ENCODE assay signal across 8 cellular contexts in the genomic region with DNA sequence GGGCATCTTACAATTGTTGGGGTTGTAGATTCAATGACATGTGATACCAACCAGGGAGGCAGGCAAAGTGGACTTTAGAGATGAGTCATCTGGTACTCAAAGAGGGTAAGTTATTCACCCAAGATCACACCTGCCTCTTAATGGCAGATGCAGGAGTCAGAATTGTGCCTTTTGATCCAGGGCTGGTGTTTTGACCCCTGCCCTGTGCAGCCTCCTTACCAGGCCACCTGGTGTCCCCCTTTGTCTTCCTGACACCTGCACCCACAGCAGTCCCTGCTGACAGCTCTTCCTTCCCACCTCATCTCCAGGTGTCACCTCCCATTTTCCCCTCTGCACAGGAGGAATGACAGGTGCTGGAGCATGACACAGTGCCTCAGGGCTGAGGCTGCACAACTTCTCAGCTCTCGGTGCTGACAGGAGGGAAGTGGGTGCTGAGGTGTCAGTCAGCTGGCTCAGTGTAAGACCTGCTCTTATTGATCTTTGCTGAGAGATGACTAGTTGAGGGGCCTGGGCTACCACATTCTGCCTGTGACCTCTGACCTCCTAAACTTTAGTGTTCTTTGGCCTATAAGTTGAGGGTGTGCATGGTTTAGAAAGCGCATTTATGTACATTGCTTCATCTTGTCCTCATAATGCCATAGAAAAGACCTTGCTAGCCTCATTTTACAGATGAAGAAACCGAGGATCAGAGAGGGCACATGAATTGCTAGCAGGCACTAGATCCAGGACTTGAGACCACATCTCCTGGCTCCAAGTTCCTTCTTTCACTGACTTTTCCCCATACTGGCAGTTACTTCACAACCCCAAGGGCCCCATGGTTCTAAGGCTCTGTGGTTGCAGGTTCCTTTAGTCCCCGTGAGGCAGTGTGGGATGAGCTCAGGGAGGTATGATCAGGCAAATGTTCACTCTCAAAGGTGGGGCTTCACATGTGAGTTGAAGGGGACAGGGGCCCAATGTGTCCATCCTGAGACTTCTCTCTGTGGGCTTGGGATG. TPM values are rescaled to one million over a fixed set of nuclear protein-coding genes. Genes with fewer than 3 reads are reported as not detected.
DNase-seq lines count a peak whose midpoint lies in the region; ATAC-seq lines count a peak whose summit lies in the region.
"Had no signal": no experiment of that assay in that cellular context is flagged by ENCODE, and none has a peak within 500 bp of the region (broad histone marks: within the 10 kb centered on the region; RNA-seq: fewer than 3 reads in every experiment).

No MANE protein-coding gene starts in this region.

- ATAC-seq in GM18907 (IDR thresholded peaks at IDR 0.05; ENCODE audit: unreplicated experiment) (peak; percentile 84), HG02759 (IDR thresholded peaks at IDR 0.05; ENCODE audit: unreplicated experiment) (peak; percentile 81), memory B cell (ENCODE audit: low read depth) (peak; percentile 35)
- ATAC-seq: gastrocnemius medialis had no signal

- peaks cover 17% of the 10 kb centered on the region for H3K4me1 Mint-ChIP-seq in memory B cell
- H3K4me1 Mint-ChIP-seq in activated T-helper 2 cell treated with anti-CD3 and anti-CD28 coated beads, Interferon-gamma antibody, Interleukin-2, Interleukin-4, amounts not matched to agents 10 μg/mL and 5 μg/mL and 100 μg/mL, durations not matched to agents 14 hours and 24 hours and 36 hours (ENCODE audit: low read depth), result no peaks in the 10 kb centered on the region

- no peaks in the 10 kb centered on the region for H3K36me3 Mint-ChIP-seq in memory B cell
- H3K36me3 Mint-ChIP-seq in activated T-helper 2 cell treated with anti-CD3 and anti-CD28 coated beads, Interferon-gamma antibody, Interleukin-2, Interleukin-4, amounts not matched to agents 10 μg/mL and 5 μg/mL and 100 μg/mL, durations not matched to agents 14 hours and 24 hours and 36 hours (ENCODE audit: low read depth), result no peaks in the 10 kb centered on the region

- no peaks in the 10 kb centered on the region for H3K27me3 Mint-ChIP-seq in memory B cell
- H3K27me3 Mint-ChIP-seq in activated T-helper 2 cell treated with anti-CD3 and anti-CD28 coated beads, Interferon-gamma antibody, Interleukin-2, Interleukin-4, amounts not matched to agents 10 μg/mL and 5 μg/mL and 100 μg/mL, durations not matched to agents 14 hours and 24 hours and 36 hours (ENCODE audit: low read depth), result peaks cover 19% of the 10 kb centered on the region

- intact Hi-C loops in activated T-helper 2 cell treated with anti-CD3 and anti-CD28 coated beads, Interferon-gamma antibody, Interleukin-2, Interleukin-4, amounts not matched to agents 10 μg/mL and 5 μg/mL and 100 μg/mL, durations not matched to agents 14 hours and 24 hours and 36 hours (cut with micrococcal nuclease), result no loop called here

- H3K9me3 Mint-ChIP-seq in memory B cell, result no peaks in the 10 kb centered on the region
- no peaks in the 10 kb centered on the region for H3K9me3 Mint-ChIP-seq in activated T-helper 2 cell treated with anti-CD3 and anti-CD28 coated beads, Interferon-gamma antibody, Interleukin-2, Interleukin-4, amounts not matched to agents 10 μg/mL and 5 μg/mL and 100 μg/mL, durations not matched to agents 14 hours and 24 hours and 36 hours

- DNase-seq in NCI-H146 (lab: John Stamatoyannopoulos, UW) (peak; percentile 100), memory B cell (ENCODE audit: low spot score in 2 of 2) (no peak), mucosa of gallbladder (ENCODE audit: low spot score) (no peak), NCI-H2081 treated with DMSO at 0.1 percent for 48 hours (lab: John Stamatoyannopoulos, UW) (no peak)
- DNase-seq in activated T-helper 2 cell treated with anti-CD3 and anti-CD28 coated beads, Interferon-gamma antibody, Interleukin-2, Interleukin-4, amounts not matched to agents 10 μg/mL and 5 μg/mL and 100 μg/mL, durations not matched to agents 14 hours and 24 hours and 36 hours (ENCODE audit: low spot score), result no peak
- DNase-seq: gastrocnemius medialis had no signal

- H3K4me3 Mint-ChIP-seq in memory B cell, result no peak overlapping the region
- H3K4me3 Mint-ChIP-seq in activated T-helper 2 cell treated with anti-CD3 and anti-CD28 coated beads, Interferon-gamma antibody, Interleukin-2, Interleukin-4, amounts not matched to agents 10 μg/mL and 5 μg/mL and 100 μg/mL, durations not matched to agents 14 hours and 24 hours and 36 hours (ENCODE audit: low read depth), result no peak overlapping the region

- H3K27ac Mint-ChIP-seq in memory B cell, result peak overlapping the region; percentile 58
- H3K27ac Mint-ChIP-seq in activated T-helper 2 cell treated with anti-CD3 and anti-CD28 coated beads, Interferon-gamma antibody, Interleukin-2, Interleukin-4, amounts not matched to agents 10 μg/mL and 5 μg/mL and 100 μg/mL, durations not matched to agents 14 hours and 24 hours and 36 hours, result no peak overlapping the region

RNA-seq across cellular contexts. Expression of a gene that starts 31.3 kb away (rescaled TPM):
- total RNA-seq in mucosa of gallbladder, result 0.63 TPM
- not detected in 2 replicates for total RNA-seq in activated T-helper 2 cell treated with anti-CD3 and anti-CD28 coated beads, Interferon-gamma antibody, Interleukin-2, Interleukin-4, amounts not matched to agents 10 μg/mL and 5 μg/mL and 100 μg/mL, durations not matched to agents 14 hours and 24 hours and 36 hours
